ENCODE assay signal across 28 cellular contexts in genomic region chr2:25948437-25948836, GRCh38.
"Had no signal": no experiment of that assay in that cellular context is flagged by ENCODE, and none has a peak within 500 bp of the region (broad histone marks: within the 10 kb centered on the region; RNA-seq: fewer than 3 reads in every experiment).

No MANE protein-coding gene starts in this region.

- H3K9me3 ChIP-seq: ascending aorta, body of pancreas had no signal

- H3K4me3 Mint-ChIP-seq: activated CD4-positive, alpha-beta memory T cell treated with anti-CD3 and anti-CD28 coated beads, Interleukin-2, amount 10 ng/mL, durations not matched to agents 7 days and 5 days; activated naive CD8-positive, alpha-beta T cell treated with anti-CD3 and anti-CD28 coated beads, Interleukin-2, amount 50 U/mL, for 24 hours; activated T-cell treated with anti-CD3 and anti-CD28 coated beads, Interleukin-2, amount 50 U/mL, for 4 hours had no signal

- DNase-seq: activated CD4-positive, alpha-beta memory T cell treated with anti-CD3 and anti-CD28 coated beads, Interleukin-2, amount 10 ng/mL, durations not matched to agents 7 days and 5 days; activated CD4-positive, alpha-beta T cell treated with anti-CD3 and anti-CD28 coated beads, Interleukin-2, amount 50 U/mL, for 1 hour; activated CD4-positive, CD25-positive, alpha-beta regulatory T cell; activated CD8-positive, alpha-beta memory T cell treated with anti-CD3 and anti-CD28 coated beads, Interleukin-2, amount 50 U/mL, for 48 hours; activated naive CD8-positive, alpha-beta T cell treated with anti-CD3 and anti-CD28 coated beads, Interleukin-2, amount 50 U/mL, for 24 hours; activated T-cell treated with anti-CD3 and anti-CD28 coated beads, Interleukin-2, amount 50 U/mL, for 4 hours; amniotic stem cell; body of pancreas; central memory CD4-positive, alpha-beta T cell; IMR-90; KG1; NCI-H1092; NCI-H1417 treated with DMSO at 0.1 percent for 48 hours; NCI-H1694 treated with DMSO at 0.1 percent for 48 hours; NCI-H2029 treated with DMSO at 0.1 percent for 48 hours; NCI-H345; NCI-H510A; NCI-H526 treated with DMSO at 0.1 percent for 48 hours; NCI-H82; NK-92 treated with Interleukin-12 subunit alpha and Interleukin-12 subunit beta, amount 100 ng/mL, for 24 hours; OCI-M1; RPMI8226; T-helper 9 cell had no signal

- H3K27me3 Mint-ChIP-seq: activated CD4-positive, alpha-beta memory T cell treated with anti-CD3 and anti-CD28 coated beads, Interleukin-2, amount 10 ng/mL, durations not matched to agents 7 days and 5 days; activated naive CD8-positive, alpha-beta T cell treated with anti-CD3 and anti-CD28 coated beads, Interleukin-2, amount 50 U/mL, for 24 hours had no signal

- ATAC-seq: activated naive CD4-positive, alpha-beta T cell treated with anti-CD3 and anti-CD28 coated beads, Interleukin-2, amount 50 U/mL, for 72 hours; activated naive CD8-positive, alpha-beta T cell treated with anti-CD3 and anti-CD28 coated beads, Interleukin-2, amount 50 U/mL, for 24 hours; activated T-cell treated with anti-CD3 and anti-CD28 coated beads, Interleukin-2, amount 50 U/mL, for 4 hours; body of pancreas; Panc1; Right ventricle myocardium inferior had no signal

- H3K9me3 Mint-ChIP-seq: activated CD4-positive, alpha-beta memory T cell treated with anti-CD3 and anti-CD28 coated beads, Interleukin-2, amount 10 ng/mL, durations not matched to agents 7 days and 5 days; activated naive CD4-positive, alpha-beta T cell treated with anti-CD3 and anti-CD28 coated beads, Interleukin-2, amount 50 U/mL, for 72 hours; activated naive CD8-positive, alpha-beta T cell treated with anti-CD3 and anti-CD28 coated beads, Interleukin-2, amount 50 U/mL, for 24 hours; activated T-cell treated with anti-CD3 and anti-CD28 coated beads, Interleukin-2, amount 50 U/mL, for 4 hours had no signal

- H3K4me1 ChIP-seq: ascending aorta, body of pancreas had no signal

- H3K4me3 ChIP-seq: ascending aorta, body of pancreas, SK-N-MC had no signal

- H3K27ac Mint-ChIP-seq: activated CD4-positive, alpha-beta memory T cell treated with anti-CD3 and anti-CD28 coated beads, Interleukin-2, amount 10 ng/mL, durations not matched to agents 7 days and 5 days; activated naive CD8-positive, alpha-beta T cell treated with anti-CD3 and anti-CD28 coated beads, Interleukin-2, amount 50 U/mL, for 24 hours had no signal

- H3K27me3 ChIP-seq: ascending aorta, body of pancreas had no signal

- H3K4me1 Mint-ChIP-seq: activated naive CD8-positive, alpha-beta T cell treated with anti-CD3 and anti-CD28 coated beads, Interleukin-2, amount 50 U/mL, for 24 hours had no signal

- H3K36me3 Mint-ChIP-seq: activated naive CD4-positive, alpha-beta T cell treated with anti-CD3 and anti-CD28 coated beads, Interleukin-2, amount 50 U/mL, for 72 hours had no signal

- H3K27ac ChIP-seq: ascending aorta, body of pancreas, SK-N-MC had no signal
